22 cellular contexts compared by ENCODE assay signal in genomic region chr3:66425566-66425965, GRCh38.
DNase-seq lines count a peak whose midpoint lies in the region; TF ChIP-seq lines count a peak whose summit lies in the region.
"Had no signal": no experiment of that assay in that cellular context is flagged by ENCODE, and none has a peak within 500 bp of the region (broad histone marks: within the 10 kb centered on the region; RNA-seq: fewer than 3 reads in every experiment).

No MANE protein-coding gene starts in this region.

- peaks cover 26 to 37% (median 31%) of the 10 kb centered on the region in 5 experiments for H3K9me3 Mint-ChIP-seq in brain
- H3K9me3 Mint-ChIP-seq in nephron: peaks cover 27% of the 10 kb centered on the region

- peaks cover 22% of the 10 kb centered on the region for H3K4me1 ChIP-seq in testis

- TF ChIP-seq CTCF in brain (conservative IDR thresholded peaks at IDR 0.05) (no peak), nephron (IDR thresholded peaks at IDR 0.05; ENCODE audit: unreplicated experiment in 3 of 3) (no peak), testis (IDR thresholded peaks at IDR 0.05) (no peak)

- H3K4me1 Mint-ChIP-seq in brain (peaks cover 65% of the 10 kb centered on the region), nephron (peaks cover 73% of the 10 kb centered on the region)

- peak overlapping the region; percentile 31 to 65 for H3K27ac ChIP-seq in testis
- H3K27ac ChIP-seq: 22Rv1, KMS-11, neutrophil, VCaP had no signal

- H3K27me3 Mint-ChIP-seq in brain (no peaks in the 10 kb centered on the region), nephron (ENCODE audit: low read depth) (no peaks in the 10 kb centered on the region)
- H3K27me3 Mint-ChIP-seq: activated CD4-positive, alpha-beta memory T cell treated with anti-CD3 and anti-CD28 coated beads for 36 hours; activated naive CD8-positive, alpha-beta T cell treated with anti-CD3 and anti-CD28 coated beads, Interleukin-2, amount 10 ng/mL, durations not matched to agents 7 days and 5 days had no signal

- peak; percentile 41 for DNase-seq in NCI-H2171 treated with DMSO at 0.1 percent for 48 hours (lab: John Stamatoyannopoulos, UW)
- no peak for DNase-seq in NCI-H2171 (lab: John Stamatoyannopoulos, UW)
- no peak for DNase-seq in testis
- DNase-seq in activated T-cell treated with anti-CD3 and anti-CD28 coated beads, Interleukin-2, amount 50 U/mL, for 48 hours: no peak
- DNase-seq in activated T-cell treated with anti-CD3 and anti-CD28 coated beads for 4 hours: no peak
- DNase-seq in HCEC 1CT: no peak
- DNase-seq: activated CD4-positive, alpha-beta memory T cell treated with anti-CD3 and anti-CD28 coated beads for 36 hours; activated naive CD8-positive, alpha-beta T cell treated with anti-CD3 and anti-CD28 coated beads, Interleukin-2, amount 10 ng/mL, durations not matched to agents 7 days and 5 days; activated T-cell treated with anti-CD3 and anti-CD28 coated beads, Interleukin-2, amount 50 U/mL, for 1 hour; BE2C; glutamatergic neuron; NCI-H1092; NCI-H2029 treated with DMSO at 0.1 percent for 48 hours; NCI-H524; SHP77 had no signal

- H3K36me3 Mint-ChIP-seq in brain (peaks cover 91% of the 10 kb centered on the region), nephron (ENCODE audit: low read depth) (peaks cover 28% of the 10 kb centered on the region)

- TF ChIP-seq POLR2A in testis (IDR thresholded peaks at IDR 0.05): no peak

- H3K4me3 Mint-ChIP-seq in brain (peak overlapping the region in 2 of 5 experiments; percentile 11 to 60), nephron (peak overlapping the region in 1 of 3 experiments; percentile 23)
- H3K4me3 Mint-ChIP-seq: activated CD4-positive, alpha-beta memory T cell treated with anti-CD3 and anti-CD28 coated beads for 36 hours; activated naive CD8-positive, alpha-beta T cell treated with anti-CD3 and anti-CD28 coated beads, Interleukin-2, amount 10 ng/mL, durations not matched to agents 7 days and 5 days had no signal

- no peaks in the 10 kb centered on the region for H3K9me3 ChIP-seq in testis
- H3K9me3 ChIP-seq: BE2C, right lobe of liver had no signal

- intact Hi-C loops in testis (cut with DNase I; ENCODE audit: low total_unique reads): no loop called here

- peak overlapping the region in 3 of 5 experiments; percentile 71 to 91 (median 80) for H3K27ac Mint-ChIP-seq in brain
- peak overlapping the region; percentile 59 to 81 (median 64) for H3K27ac Mint-ChIP-seq in nephron
- H3K27ac Mint-ChIP-seq: activated CD4-positive, alpha-beta memory T cell treated with anti-CD3 and anti-CD28 coated beads for 36 hours; activated naive CD8-positive, alpha-beta T cell treated with anti-CD3 and anti-CD28 coated beads, Interleukin-2, amount 10 ng/mL, durations not matched to agents 7 days and 5 days had no signal

- no peaks in the 10 kb centered on the region for H3K36me3 ChIP-seq in testis (ENCODE audit: low read depth, missing control alignments)
- H3K36me3 ChIP-seq: BE2C, neutrophil, right lobe of liver had no signal

- no peak overlapping the region for H3K4me3 ChIP-seq in testis
- H3K4me3 ChIP-seq: right lobe of liver had no signal

- H3K27me3 ChIP-seq in testis: no peaks in the 10 kb centered on the region
- H3K27me3 ChIP-seq: BE2C, neutrophil, right lobe of liver had no signal

- 75 to 79% methylated on average over 6 of the region's 6 CpGs for WGBS in testis, 2 donors
